In the genomic region with DNA sequence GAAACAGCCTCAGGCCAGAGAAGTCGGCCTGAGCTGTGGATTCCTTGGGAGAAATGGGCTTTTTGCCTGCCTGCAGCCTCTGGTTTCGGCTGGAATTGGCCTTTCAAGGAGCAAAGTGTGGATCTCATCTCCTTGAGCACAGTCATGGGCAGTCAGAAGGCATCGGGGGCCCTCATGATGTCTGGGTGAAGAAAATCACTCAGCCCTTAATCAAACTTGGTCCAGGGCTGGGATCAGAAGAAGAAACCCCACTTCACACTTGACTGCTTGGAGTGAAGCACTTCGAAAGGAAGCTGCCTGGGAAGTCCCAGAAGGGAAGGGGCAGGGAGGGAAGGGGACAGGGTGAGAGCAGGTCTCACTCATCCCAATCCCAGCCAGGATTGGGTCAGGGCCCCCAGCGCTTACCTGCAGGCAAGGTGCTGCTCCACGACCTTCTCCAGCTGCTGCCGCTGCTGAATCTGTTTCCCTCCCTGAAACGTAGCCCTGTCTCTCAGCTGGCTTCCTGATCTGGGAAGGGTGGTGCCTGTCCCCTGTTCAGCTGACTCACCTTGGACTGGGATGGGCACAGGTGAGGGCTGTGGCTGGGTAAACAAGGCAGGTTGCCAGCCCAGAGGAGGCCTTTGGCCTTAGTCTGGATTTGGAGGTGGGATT, we compare ENCODE assay signal across 9 cellular contexts. TPM values are rescaled to one million over a fixed set of nuclear protein-coding genes. Genes with fewer than 3 reads are reported as not detected.
DNase-seq lines count a peak whose midpoint lies in the region; ATAC-seq and TF ChIP-seq lines count a peak whose summit lies in the region.
"Had no signal": no experiment of that assay in that cellular context is flagged by ENCODE, and none has a peak within 500 bp of the region (broad histone marks: within the 10 kb centered on the region; RNA-seq: fewer than 3 reads in every experiment).

TSS of gene SDCBP2 (minus strand) at position 460 of the 651 bp plus-strand sequence. CDS start 8,723 bp downstream, outside the sequence.

- WGBS in right lobe of liver (ENCODE audit: insufficient coverage, low coverage, low lambda C conversion rate, missing lambda C conversion rate): 66% methylated on average over 2 of the region's 8 CpGs
- 23 to 40% methylated on average over 5 to 6 of the region's 8 CpGs for WGBS in thyroid gland, 2 donors

- no peaks in the 10 kb centered on the region for H3K27me3 Mint-ChIP-seq in activated naive CD4-positive, alpha-beta T cell treated with anti-CD3 and anti-CD28 coated beads for 36 hours (ENCODE audit: low read depth)
- no peaks in the 10 kb centered on the region for H3K27me3 Mint-ChIP-seq in activated naive CD8-positive, alpha-beta T cell treated with anti-CD3 and anti-CD28 coated beads, Interleukin-2, amount 50 U/mL, for 24 hours

- TF ChIP-seq POLR2A in right lobe of liver (IDR thresholded peaks at IDR 0.05): peak; percentile 54
- TF ChIP-seq POLR2A in thyroid gland (IDR thresholded peaks at IDR 0.05): peak in 1 of 2 donors; percentile 78

- TF ChIP-seq CTCF in right lobe of liver (IDR thresholded peaks at IDR 0.05): no peak
- TF ChIP-seq CTCF in thyroid gland (IDR thresholded peaks at IDR 0.05): no peak

- no peak for DNase-seq in activated naive CD4-positive, alpha-beta T cell treated with anti-CD3 and anti-CD28 coated beads for 36 hours
- no peak for DNase-seq in activated naive CD4-positive, alpha-beta T cell (lab: John Stamatoyannopoulos, UW)
- no peak for DNase-seq in activated naive CD8-positive, alpha-beta T cell treated with anti-CD3 and anti-CD28 coated beads, Interleukin-2, amount 50 U/mL, for 24 hours
- DNase-seq in right lobe of liver (peak in 2 of 3 donors; percentile 68 to 74), thyroid gland (peak; percentile 92), NCI-H82 treated with DMSO at 0.1 percent for 48 hours (lab: John Stamatoyannopoulos, UW; ENCODE audit: unreplicated experiment) (no peak), NCI-H1930 (lab: John Stamatoyannopoulos, UW) (no peak)

- intact Hi-C loops in activated naive CD4-positive, alpha-beta T cell treated with anti-CD3 and anti-CD28 coated beads for 36 hours (cut with micrococcal nuclease): no loop called here
- intact Hi-C loops in right lobe of liver (cut with DNase I): loop anchor here (5.0 to 10.0 kb wide), 2 partner anchors 56 to 63 kb away; partner anchors contain the start of gene FKBP1A (in 1 of the 2)
- intact Hi-C loops in thyroid gland (cut with DNase I): no loop called here

- peak within 1 kb of the TSS; percentile 91 for H3K27ac Mint-ChIP-seq in activated naive CD4-positive, alpha-beta T cell treated with anti-CD3 and anti-CD28 coated beads for 36 hours
- H3K27ac Mint-ChIP-seq in activated naive CD8-positive, alpha-beta T cell treated with anti-CD3 and anti-CD28 coated beads, Interleukin-2, amount 50 U/mL, for 24 hours: peak within 1 kb of the TSS; percentile 79

- no peaks in the 10 kb centered on the region for H3K27me3 ChIP-seq in right lobe of liver
- no peaks in the 10 kb centered on the region for H3K27me3 ChIP-seq in thyroid gland

- no peak for ATAC-seq in activated naive CD8-positive, alpha-beta T cell treated with anti-CD3 and anti-CD28 coated beads, Interleukin-2, amount 50 U/mL, for 24 hours
- peak in 2 of 4 donors; percentile 13 to 33 for ATAC-seq in right lobe of liver
- ATAC-seq in GM21381 (IDR thresholded peaks at IDR 0.05; ENCODE audit: unreplicated experiment): no peak

- peaks cover 49% of the 10 kb centered on the region for H3K4me1 Mint-ChIP-seq in activated naive CD4-positive, alpha-beta T cell treated with anti-CD3 and anti-CD28 coated beads for 36 hours (ENCODE audit: low read depth)
- peaks cover 38% of the 10 kb centered on the region for H3K4me1 Mint-ChIP-seq in activated naive CD8-positive, alpha-beta T cell treated with anti-CD3 and anti-CD28 coated beads, Interleukin-2, amount 50 U/mL, for 24 hours

- peak within 1 kb of the TSS; percentile 98 to 100 (median 99) for H3K27ac ChIP-seq in right lobe of liver
- peak within 1 kb of the TSS; percentile 91 to 99 (median 95) for H3K27ac ChIP-seq in thyroid gland
- H3K27ac ChIP-seq: SK-N-MC had no signal

- peaks cover 13% of the 10 kb centered on the region for H3K36me3 Mint-ChIP-seq in activated naive CD4-positive, alpha-beta T cell treated with anti-CD3 and anti-CD28 coated beads for 36 hours (ENCODE audit: low read depth)
- H3K36me3 Mint-ChIP-seq in activated naive CD8-positive, alpha-beta T cell treated with anti-CD3 and anti-CD28 coated beads, Interleukin-2, amount 50 U/mL, for 24 hours (ENCODE audit: low read depth): peaks cover 23% of the 10 kb centered on the region

- peaks cover 0 to 44% (median 24%) of the 10 kb centered on the region in 4 donors for H3K4me1 ChIP-seq in right lobe of liver
- H3K4me1 ChIP-seq in thyroid gland: peaks cover 53 to 67% of the 10 kb centered on the region in 2 donors

- no peaks in the 10 kb centered on the region for H3K36me3 ChIP-seq in right lobe of liver
- no peaks in the 10 kb centered on the region for H3K36me3 ChIP-seq in thyroid gland

- no peaks in the 10 kb centered on the region for H3K9me3 Mint-ChIP-seq in activated naive CD4-positive, alpha-beta T cell treated with anti-CD3 and anti-CD28 coated beads for 36 hours
- no peaks in the 10 kb centered on the region for H3K9me3 Mint-ChIP-seq in activated naive CD8-positive, alpha-beta T cell treated with anti-CD3 and anti-CD28 coated beads, Interleukin-2, amount 50 U/mL, for 24 hours

- H3K9me3 ChIP-seq in right lobe of liver: no peaks in the 10 kb centered on the region
- no peaks in the 10 kb centered on the region for H3K9me3 ChIP-seq in thyroid gland

- H3K4me3 ChIP-seq in right lobe of liver (peak within 1 kb of the TSS in 1 of 3 donors; percentile 17), thyroid gland (replicated peaks in 1 of 3) (no peak within 1 kb of the TSS)
- H3K4me3 ChIP-seq: SK-N-MC had no signal

- CTCF ChIA-PET in activated naive CD4-positive, alpha-beta T cell treated with anti-CD3 and anti-CD28 coated beads for 36 hours (lab: Charles Lee): interaction anchor here (0.7 kb wide), 1 partner anchor 181 kb away, joined by 3 read pairs; no protein-coding TSS in a partner anchor

- H3K4me3 Mint-ChIP-seq in activated naive CD4-positive, alpha-beta T cell treated with anti-CD3 and anti-CD28 coated beads for 36 hours: peak within 1 kb of the TSS; percentile 2
- H3K4me3 Mint-ChIP-seq in activated naive CD8-positive, alpha-beta T cell treated with anti-CD3 and anti-CD28 coated beads, Interleukin-2, amount 50 U/mL, for 24 hours: peak within 1 kb of the TSS; percentile 6

RNA-seq across cellular contexts. Expression of gene SDCBP2, which starts in this region (rescaled TPM):
- total RNA-seq in activated naive CD4-positive, alpha-beta T cell treated with anti-CD3 and anti-CD28 coated beads for 36 hours: 1 to 10 TPM; 5.5 to 5.8 TPM
- total RNA-seq in right lobe of liver (10 to 100 TPM in 3 of 6 experiments, 1 to 10 TPM in 3; 2.0 to 43.3 (median 16.6) TPM), thyroid gland (10 to 100 TPM; 18.0 to 37.6 (median 34.7) TPM)

Comparison
In these comparisons a context has a peak if more than half of its experiments do, and no peak if none do; other contexts are left out.
1. DNase-seq: peak in right lobe of liver (2 of 3) and thyroid gland (2 of 2); none in activated naive CD4-positive, alpha-beta T cell treated with anti-CD3 and anti-CD28 coated beads for 36 hours (single experiment), activated naive CD4-positive, alpha-beta T cell (0 of 4), activated naive CD8-positive, alpha-beta T cell treated with anti-CD3 and anti-CD28 coated beads, Interleukin-2, amount 50 U/mL, for 24 hours (single experiment), NCI-H82 treated with DMSO at 0.1 percent for 48 hours (single experiment) and NCI-H1930 (0 of 2).
2. intact Hi-C loops: an anchor here in right lobe of liver (5.0 to 10.0 kb wide); none called in activated naive CD4-positive, alpha-beta T cell treated with anti-CD3 and anti-CD28 coated beads for 36 hours and thyroid gland.